In genomic region chr10:75028748-75029147, GRCh38 we compare ENCODE assay signal across 26 cellular contexts.
DNase-seq lines count a peak whose midpoint lies in the region; ATAC-seq and TF ChIP-seq lines count a peak whose summit lies in the region.
"Had no signal": no experiment of that assay in that cellular context is flagged by ENCODE, and none has a peak within 500 bp of the region (broad histone marks: within the 10 kb centered on the region; RNA-seq: fewer than 3 reads in every experiment).

No MANE protein-coding gene starts in this region.

- POLR2A ChIA-PET in A673 (lab: Charles Lee; ENCODE audit: low non-redundant PET) (no interaction called here), HEK293 (lab: Yijun Ruan, JAX) (no interaction called here), PC-9 (lab: Charles Lee; ENCODE audit: unreplicated experiment) (no interaction called here)

- TF ChIP-seq CTCF in A673 (conservative IDR thresholded peaks at IDR 0.05; ENCODE audit: low read depth, low read length) (no peak), HEK293 (tag by site-specific recombination; IDR thresholded peaks at IDR 0.05) (no peak), PC-9 (conservative IDR thresholded peaks at IDR 0.05) (no peak), right atrium auricular region (IDR thresholded peaks at IDR 0.05) (no peak)

- H3K9me3 Mint-ChIP-seq in central memory CD8-positive, alpha-beta T cell: no peaks in the 10 kb centered on the region

- H3K4me1 Mint-ChIP-seq in central memory CD8-positive, alpha-beta T cell: no peaks in the 10 kb centered on the region

- intact Hi-C loops in A673 (cut with micrococcal nuclease; ENCODE audit: unreplicated experiment) (loop anchor here (10.0 kb wide), 1 partner anchor 294 kb away; no protein-coding TSS in a partner anchor), PC-9 (cut with micrococcal nuclease; ENCODE audit: unreplicated experiment) (no loop called here)

- H3K27ac Mint-ChIP-seq in central memory CD8-positive, alpha-beta T cell (ENCODE audit: low read depth): peak overlapping the region; percentile 22

- H3K27ac ChIP-seq in A673 (ENCODE audit: low read depth, low read length, poor library complexity, severe bottlenecking) (no peak overlapping the region), HEK293 (ENCODE audit: extremely low read depth, low read depth, low read length) (no peak overlapping the region), PC-9 (no peak overlapping the region), right atrium auricular region (no peak overlapping the region)
- H3K27ac ChIP-seq: left ventricle myocardium inferior, VCaP had no signal

- CTCF ChIA-PET in A673 (lab: Charles Lee) (no interaction called here), HEK293 (lab: Yijun Ruan, JAX) (no interaction called here), PC-9 (lab: Charles Lee) (no interaction called here)

- H3K9me3 ChIP-seq in A673 (ENCODE audit: low read depth, low read length, poor library complexity, severe bottlenecking) (no peaks in the 10 kb centered on the region), HEK293 (ENCODE audit: control insufficient read depth, insufficient read depth, low read depth, low read length) (no peaks in the 10 kb centered on the region), PC-9 (ENCODE audit: insufficient read depth, low read depth) (no peaks in the 10 kb centered on the region), right atrium auricular region (no peaks in the 10 kb centered on the region)
- H3K9me3 ChIP-seq: BE2C, left ventricle myocardium inferior had no signal

- peaks cover 13% of the 10 kb centered on the region for H3K36me3 ChIP-seq in A673 (ENCODE audit: insufficient read depth, low read length, poor library complexity, severe bottlenecking)
- peaks cover 13 to 44% of the 10 kb centered on the region in 2 experiments; a peak in 2 of 3 replicates for H3K36me3 ChIP-seq in HEK293 (ENCODE audit: control insufficient read depth in 2 of 2, insufficient read depth in 1 of 2, low read length in 2 of 2)
- H3K36me3 ChIP-seq in PC-9 (ENCODE audit: low read depth): peaks cover 4% of the 10 kb centered on the region; the same call in 1 of the 2 replicates
- peaks cover 55% of the 10 kb centered on the region for H3K36me3 ChIP-seq in right atrium auricular region

- H3K36me3 Mint-ChIP-seq in central memory CD8-positive, alpha-beta T cell (ENCODE audit: insufficient read depth): peaks cover 51% of the 10 kb centered on the region

- H3K9me2 ChIP-seq in PC-9 (ENCODE audit: insufficient read depth): no peaks in the 10 kb centered on the region

- no peaks in the 10 kb centered on the region for H3K4me1 ChIP-seq in A673 (ENCODE audit: insufficient read depth, low read length, poor library complexity, severe bottlenecking)
- H3K4me1 ChIP-seq in HEK293 (ENCODE audit: control insufficient read depth, insufficient read depth, low read length): no peaks in the 10 kb centered on the region
- no peaks in the 10 kb centered on the region for H3K4me1 ChIP-seq in PC-9 (replicated peaks; ENCODE audit: insufficient read depth)
- H3K4me1 ChIP-seq in right atrium auricular region: peaks cover 0 to 7% of the 10 kb centered on the region in 2 donors
- H3K4me1 ChIP-seq: BE2C had no signal

- H3F3A ChIP-seq in PC-9 (ENCODE audit: insufficient read depth, low read depth): 0 out of 2 replicates have a peak, but pooled peaks cover 5% of the 10 kb centered on the region

- no peak overlapping the region for H2AFZ ChIP-seq in PC-9

- H3K4me3 ChIP-seq in A673 (ENCODE audit: low read depth, low read length, poor library complexity, severe bottlenecking): no peak overlapping the region
- H3K4me3 ChIP-seq in HEK293 (ENCODE audit: low read depth, low read length): no peak overlapping the region
- H3K4me3 ChIP-seq in PC-9: no peak overlapping the region
- H3K4me3 ChIP-seq in right atrium auricular region: no peak overlapping the region
- H3K4me3 ChIP-seq: left ventricle myocardium inferior had no signal

- DNase-seq in A673 (ENCODE audit: low spot score) (no peak), PC-9 (no peak), C1 segment of cervical spinal cord (lab: John Stamatoyannopoulos, UW) (no peak), iPS-NIHi11 (ENCODE audit: low spot score) (no peak), right atrium auricular region (ENCODE audit: low spot score) (no peak)
- no peak for DNase-seq in central memory CD8-positive, alpha-beta T cell (ENCODE audit: low spot score in 2 of 2)
- DNase-seq: activated CD4-positive, alpha-beta T cell treated with anti-CD3 and anti-CD28 coated beads for 4 hours; activated gamma-delta T cell; activated T-cell treated with anti-CD3 and anti-CD28 coated beads, Interleukin-2, amount 50 U/mL, for 1 hour; BE2C; caudate nucleus; cortex of kidney; effector memory CD4-positive, alpha-beta T cell; left ventricle myocardium inferior; NCI-H1092; NCI-H1694 treated with DMSO at 0.1 percent for 48 hours; occipital lobe; OCI-M1; stimulated activated CD4-positive, alpha-beta T cell treated with anti-CD3 and anti-CD28 coated beads, Interleukin-4, amount 100 ng/mL, for 24 hours; substantia nigra; trophoblast cell had no signal

- no peak overlapping the region for H3K4me3 Mint-ChIP-seq in central memory CD8-positive, alpha-beta T cell

- H3K4me2 ChIP-seq in PC-9: no peak overlapping the region

- H3K27me3 Mint-ChIP-seq in central memory CD8-positive, alpha-beta T cell: no peaks in the 10 kb centered on the region

- no peaks in the 10 kb centered on the region for H3K79me2 ChIP-seq in PC-9 (ENCODE audit: low read depth)

- no peak for ATAC-seq in central memory CD8-positive, alpha-beta T cell (replicated peaks; ENCODE audit: extremely low read depth, poor library complexity, severe bottlenecking)
- ATAC-seq in GM21723 (IDR thresholded peaks at IDR 0.05; ENCODE audit: unreplicated experiment): no peak
- ATAC-seq: HepG2, SK-N-SH treated with all-trans-retinoic acid at 6 μM for 48 hours had no signal

- BruUV-seq in A673 (replicated peaks; lab: Mats Ljungman, UMichigan): TSS peak; percentile 50
- TSS peak; percentile 75 for BruUV-seq in PC-9 (replicated peaks; lab: Mats Ljungman, UMichigan)

- no peaks in the 10 kb centered on the region for H4K20me1 ChIP-seq in PC-9 (ENCODE audit: insufficient read depth)

- H3K27me3 ChIP-seq in A673 (replicated peaks; ENCODE audit: insufficient read depth, low read depth, low read length, poor library complexity) (no peaks in the 10 kb centered on the region), PC-9 (ENCODE audit: insufficient read depth, low read depth) (no peaks in the 10 kb centered on the region), right atrium auricular region (no peaks in the 10 kb centered on the region)
- H3K27me3 ChIP-seq: BE2C had no signal

TF ChIP-seq in HEK293, 187 proteins besides CTCF, POLR2A, EP300 and RAD21:
- TF ChIP-seq, protein P1, sequence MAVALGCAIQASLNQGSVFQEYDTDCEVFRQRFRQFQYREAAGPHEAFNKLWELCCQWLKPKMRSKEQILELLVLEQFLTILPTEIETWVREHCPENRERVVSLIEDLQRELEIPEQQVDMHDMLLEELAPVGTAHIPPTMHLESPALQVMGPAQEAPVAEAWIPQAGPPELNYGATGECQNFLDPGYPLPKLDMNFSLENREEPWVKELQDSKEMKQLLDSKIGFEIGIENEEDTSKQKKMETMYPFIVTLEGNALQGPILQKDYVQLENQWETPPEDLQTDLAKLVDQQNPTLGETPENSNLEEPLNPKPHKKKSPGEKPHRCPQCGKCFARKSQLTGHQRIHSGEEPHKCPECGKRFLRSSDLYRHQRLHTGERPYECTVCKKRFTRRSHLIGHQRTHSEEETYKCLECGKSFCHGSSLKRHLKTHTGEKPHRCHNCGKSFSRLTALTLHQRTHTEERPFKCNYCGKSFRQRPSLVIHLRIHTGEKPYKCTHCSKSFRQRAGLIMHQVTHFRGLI (tag by site-specific recombination; IDR thresholded peaks at IDR 0.05): no peak
- TF ChIP-seq ZNF549 (tag by site-specific recombination; IDR thresholded peaks at IDR 0.05): no peak
- TF ChIP-seq, protein P2, sequence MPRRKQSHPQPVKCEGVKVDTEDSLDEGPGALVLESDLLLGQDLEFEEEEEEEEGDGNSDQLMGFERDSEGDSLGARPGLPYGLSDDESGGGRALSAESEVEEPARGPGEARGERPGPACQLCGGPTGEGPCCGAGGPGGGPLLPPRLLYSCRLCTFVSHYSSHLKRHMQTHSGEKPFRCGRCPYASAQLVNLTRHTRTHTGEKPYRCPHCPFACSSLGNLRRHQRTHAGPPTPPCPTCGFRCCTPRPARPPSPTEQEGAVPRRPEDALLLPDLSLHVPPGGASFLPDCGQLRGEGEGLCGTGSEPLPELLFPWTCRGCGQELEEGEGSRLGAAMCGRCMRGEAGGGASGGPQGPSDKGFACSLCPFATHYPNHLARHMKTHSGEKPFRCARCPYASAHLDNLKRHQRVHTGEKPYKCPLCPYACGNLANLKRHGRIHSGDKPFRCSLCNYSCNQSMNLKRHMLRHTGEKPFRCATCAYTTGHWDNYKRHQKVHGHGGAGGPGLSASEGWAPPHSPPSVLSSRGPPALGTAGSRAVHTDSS (tag by site-specific recombination; IDR thresholded peaks at IDR 0.05): peak; percentile 97
